Comparison of ENCODE assay signal across 8 cellular contexts in genomic region chrX:3712870-3713224, GRCh38. TPM values are rescaled to one million over a fixed set of nuclear protein-coding genes. Genes with fewer than 3 reads are reported as not detected.
A peak's percentile ranks its signal among the peaks of the same experiment; 100 is the strongest.
DNase-seq lines count a peak whose midpoint lies in the region; ATAC-seq and TF ChIP-seq lines count a peak whose summit lies in the region.

No MANE protein-coding gene starts in this region.

- 0% methylated on average over 5 of the region's 38 CpGs; no CpG with 5 or more reads in 1 of the 2 donors for WGBS in testis, 2 donors

- no peak for TF ChIP-seq POLR2A in testis (IDR thresholded peaks at IDR 0.05)

- H3K27ac ChIP-seq in left lung (peak overlapping the region; percentile 65 to 73), testis (peak overlapping the region; percentile 77 to 82)

- H3K4me3 ChIP-seq in AG10803 (ENCODE audit: low read length) (peak overlapping the region; percentile 60), adipocyte (ENCODE audit: low read length) (peak overlapping the region; percentile 81), left lung (peak overlapping the region; percentile 54 to 66), testis (peak overlapping the region; percentile 66 to 74)

- H3K36me3 ChIP-seq in adipocyte (ENCODE audit: control insufficient read depth, insufficient read depth, low read length, severe bottlenecking): no peaks in the 10 kb centered on the region
- H3K36me3 ChIP-seq in left lung: no peaks in the 10 kb centered on the region
- H3K36me3 ChIP-seq in testis (ENCODE audit: low read depth, missing control alignments): no peaks in the 10 kb centered on the region

- no peaks in the 10 kb centered on the region for H3K27me3 ChIP-seq in adipocyte (replicated peaks; ENCODE audit: control insufficient read depth, insufficient read depth, low read length)
- H3K27me3 ChIP-seq in left lung: peaks cover 0 to 4% of the 10 kb centered on the region in 2 donors
- H3K27me3 ChIP-seq in testis: no peaks in the 10 kb centered on the region

- H3K9me3 ChIP-seq in adipocyte (ENCODE audit: control insufficient read depth, low read length) (no peaks in the 10 kb centered on the region), left lung (no peaks in the 10 kb centered on the region), testis (no peaks in the 10 kb centered on the region)

- ATAC-seq in GM19328 (IDR thresholded peaks at IDR 0.05; ENCODE audit: unreplicated experiment) (peak; percentile 16), HG03378 (IDR thresholded peaks at IDR 0.05; ENCODE audit: unreplicated experiment) (peak; percentile 19), left lung (peak; percentile 30)

- intact Hi-C loops in left lung (cut with DNase I) (no loop called here), testis (cut with DNase I; ENCODE audit: low total_unique reads) (no loop called here)

- TF ChIP-seq CTCF in AG10803 (conservative IDR thresholded peaks at IDR 0.05; ENCODE audit: low read length) (no peak), left lung (IDR thresholded peaks at IDR 0.05) (no peak), testis (IDR thresholded peaks at IDR 0.05) (no peak)

- peak overlapping the region; percentile 70 for H3K9ac ChIP-seq in adipocyte (ENCODE audit: low read length)

- DNase-seq in AG10803 (ENCODE audit: low read depth) (no peak), adipocyte (ENCODE audit: low read depth) (no peak), left lung (peak in 1 of 2 donors; percentile 45), testis (no peak), SIG-M5 (lab: John Stamatoyannopoulos, UW) (no peak), pons (ENCODE audit: low spot score) (no peak)

- peaks cover 4% of the 10 kb centered on the region for H3K4me1 ChIP-seq in adipocyte (ENCODE audit: control insufficient read depth, insufficient read depth, low read length)
- H3K4me1 ChIP-seq in left lung: no peaks in the 10 kb centered on the region
- no peaks in the 10 kb centered on the region for H3K4me1 ChIP-seq in testis

RNA-seq across cellular contexts. Expression of gene PRKX, which starts 0.6 kb away (rescaled TPM):
- total RNA-seq in left lung (10 to 100 TPM; 13.8 to 23.6 TPM), testis (10 to 100 TPM; 39.9 to 40.1 TPM)
- 19.2 TPM for polyA plus RNA-seq in testis (ENCODE audit: insufficient read depth, low read depth, low replicate concordance)
